ENCODE assay signal across 19 cellular contexts in genomic region chr1:41473738-41474362, GRCh38. TPM values are rescaled to one million over a fixed set of nuclear protein-coding genes. Genes with fewer than 3 reads are reported as not detected.
A peak's percentile ranks its signal among the peaks of the same experiment; 100 is the strongest.
DNase-seq lines count a peak whose midpoint lies in the region; ATAC-seq and TF ChIP-seq lines count a peak whose summit lies in the region.
"Had no signal": no experiment of that assay in that cellular context is flagged by ENCODE, and none has a peak within 500 bp of the region (broad histone marks: within the 10 kb centered on the region; RNA-seq: fewer than 3 reads in every experiment).

No MANE protein-coding gene starts in this region.

- no peak overlapping the region for H3K9ac ChIP-seq in PC-3 (ENCODE audit: low read length)

- no peak for TF ChIP-seq EP300 in suprapubic skin (IDR thresholded peaks at IDR 0.05)

- ATAC-seq in PC-3 (0 out of 2 replicates have a peak, but pooled peaks have one; percentile 29), body of pancreas (no peak), lower lobe of right lung (no peak), GM21825 (IDR thresholded peaks at IDR 0.05; ENCODE audit: unreplicated experiment) (no peak), GM21723 (IDR thresholded peaks at IDR 0.05; ENCODE audit: unreplicated experiment) (no peak)
- ATAC-seq: activated CD8-positive, alpha-beta memory T cell treated with anti-CD3 and anti-CD28 coated beads, Interleukin-2, amount 10 ng/mL, durations not matched to agents 7 days and 5 days had no signal

- H3K27ac ChIP-seq in PC-3 (ENCODE audit: low read length), result no peak overlapping the region
- H3K27ac ChIP-seq in body of pancreas, result peak overlapping the region; percentile 53 to 86 (median 82)
- peak overlapping the region; percentile 31 for H3K27ac ChIP-seq in lower lobe of right lung
- peak overlapping the region; percentile 72 for H3K27ac ChIP-seq in suprapubic skin
- H3K27ac ChIP-seq: HL-60, SJSA1 had no signal

- no peak for TF ChIP-seq CTCF in PC-3 (conservative IDR thresholded peaks at IDR 0.05; ENCODE audit: low read depth, low read length)
- no peak for TF ChIP-seq CTCF in body of pancreas (IDR thresholded peaks at IDR 0.05)
- no peak for TF ChIP-seq CTCF in lower lobe of right lung (IDR thresholded peaks at IDR 0.05)
- no peak for TF ChIP-seq CTCF in suprapubic skin (IDR thresholded peaks at IDR 0.05)

- WGBS in body of pancreas, 2 donors, result 87% methylated on average over 5 to 6 of the region's 6 CpGs
- WGBS in suprapubic skin, result 72% methylated on average over 4 of the region's 6 CpGs

- H3K27me3 ChIP-seq in PC-3 (ENCODE audit: low read length) (no peaks in the 10 kb centered on the region), body of pancreas (no peaks in the 10 kb centered on the region), lower lobe of right lung (ENCODE audit: low read depth) (no peaks in the 10 kb centered on the region), suprapubic skin (no peaks in the 10 kb centered on the region)
- H3K27me3 ChIP-seq: ovary, SJSA1 had no signal

- no peak overlapping the region for H2AFZ ChIP-seq in PC-3 (ENCODE audit: low read length)

- TF ChIP-seq POLR2A in body of pancreas (IDR thresholded peaks at IDR 0.05) (no peak), suprapubic skin (IDR thresholded peaks at IDR 0.05) (no peak)

- H3K36me3 ChIP-seq in PC-3 (ENCODE audit: low read depth, low read length) (no peaks in the 10 kb centered on the region), body of pancreas (replicated peaks in 1 of 2; ENCODE audit: insufficient read depth in 1 of 2, low read depth in 2 of 2) (no peaks in the 10 kb centered on the region), lower lobe of right lung (no peaks in the 10 kb centered on the region), suprapubic skin (no peaks in the 10 kb centered on the region)
- H3K36me3 ChIP-seq: ovary, SJSA1 had no signal

- CTCF ChIA-PET in PC-3 (lab: Charles Lee), result no interaction called here

- no peak for DNase-seq in PC-3
- no peak for DNase-seq in body of pancreas
- no peak for DNase-seq in lower lobe of right lung
- no peak for DNase-seq in suprapubic skin (ENCODE audit: low spot score in 2 of 2)
- no peak for DNase-seq in SIG-M5 (lab: John Stamatoyannopoulos, UW)
- no peak for DNase-seq in cerebellum (ENCODE audit: low spot score)
- DNase-seq: activated CD8-positive, alpha-beta memory T cell treated with anti-CD3 and anti-CD28 coated beads, Interleukin-2, amount 10 ng/mL, durations not matched to agents 7 days and 5 days; CD4-positive, alpha-beta memory T cell; DMS53; naive B cell; NCI-H146; NCI-H526 treated with DMSO at 0.1 percent for 48 hours had no signal

- H3K4me3 ChIP-seq in PC-3 (ENCODE audit: low read length) (no peak overlapping the region), body of pancreas (no peak overlapping the region), lower lobe of right lung (no peak overlapping the region), suprapubic skin (no peak overlapping the region)
- H3K4me3 ChIP-seq: ovary, SJSA1 had no signal

- H3K9me2 ChIP-seq in PC-3 (replicated peaks; ENCODE audit: low read length), result no peaks in the 10 kb centered on the region

- intact Hi-C loops in PC-3 (cut with micrococcal nuclease), result no loop called here
- intact Hi-C loops in body of pancreas (cut with DNase I), result no loop called here
- intact Hi-C loops in lower lobe of right lung (cut with DNase I), result no loop called here

- H3K9me3 ChIP-seq in PC-3 (ENCODE audit: low read length), result no peaks in the 10 kb centered on the region
- no peaks in the 10 kb centered on the region for H3K9me3 ChIP-seq in body of pancreas
- no peaks in the 10 kb centered on the region for H3K9me3 ChIP-seq in lower lobe of right lung
- no peaks in the 10 kb centered on the region for H3K9me3 ChIP-seq in suprapubic skin
- H3K9me3 ChIP-seq: ovary, SJSA1 had no signal

- no TSS peak for BruUV-seq in PC-3 (replicated peaks; lab: Mats Ljungman, UMichigan)

- no peaks in the 10 kb centered on the region for H4K20me1 ChIP-seq in PC-3 (ENCODE audit: low read length)

- POLR2A ChIA-PET in PC-3 (lab: Charles Lee; ENCODE audit: unreplicated experiment), result no interaction called here

- H3K79me2 ChIP-seq in PC-3 (ENCODE audit: low read length), result no peaks in the 10 kb centered on the region

- H3F3A ChIP-seq in PC-3 (ENCODE audit: low read length, unreplicated experiment), result no peaks in the 10 kb centered on the region

- H3K4me1 ChIP-seq in PC-3 (ENCODE audit: insufficient read depth, low read length) (no peaks in the 10 kb centered on the region), body of pancreas (peaks cover 49% of the 10 kb centered on the region), lower lobe of right lung (peaks cover 46% of the 10 kb centered on the region), suprapubic skin (peaks cover 42% of the 10 kb centered on the region)

- H3K4me2 ChIP-seq in PC-3 (ENCODE audit: low read length), result no peak overlapping the region

RNA-seq across cellular contexts. Expression of gene EDN2, which starts 10.6 kb away (rescaled TPM):
- total RNA-seq in PC-3 (2014; rRNA removed), result 0.36 TPM in 1 of 2 replicates, not detected in the other
- total RNA-seq in body of pancreas, result 1 to 10 TPM; 3.6 TPM
- 2.1 TPM for total RNA-seq in lower lobe of right lung
- 10 to 100 TPM in 1 of 4 donors, 1 to 10 TPM in 3; 2.3 to 10.2 (median 8.3) TPM for total RNA-seq in suprapubic skin
- total RNA-seq in cerebellum, result not detected
- total RNA-seq: activated CD8-positive, alpha-beta memory T cell treated with anti-CD3 and anti-CD28 coated beads, Interleukin-2, amount 10 ng/mL, durations not matched to agents 7 days and 5 days; CD4-positive, alpha-beta memory T cell; frontal cortex; HFFc6 had no signal
